In genomic region chr14:89065879-89066278, GRCh38 we compare ENCODE assay signal across 10 cellular contexts.
"Had no signal": no experiment of that assay in that cellular context is flagged by ENCODE, and none has a peak within 500 bp of the region (broad histone marks: within the 10 kb centered on the region; RNA-seq: fewer than 3 reads in every experiment).

No MANE protein-coding gene starts in this region.

- H3K4me3 ChIP-seq: GM23248, HAP-1 had no signal

- DNase-seq: GM23248, GOT3, H7, HFFc6, KBM-7 had no signal

- H3K27ac ChIP-seq: GM23248, HL-60, KMS-11 had no signal

- H3K9ac ChIP-seq: GM23248, KMS-11 had no signal

- H3K9me3 ChIP-seq: HAP-1 had no signal

- H3K36me3 ChIP-seq: HAP-1 had no signal

- H2AFZ ChIP-seq: GM23248 had no signal

- H3K4me1 ChIP-seq: HAP-1 had no signal

- H3K4me2 ChIP-seq: KMS-11 had no signal

- ATAC-seq: HCT116, HepG2 had no signal
